Comparison of ENCODE assay signal across 25 cellular contexts in the genomic region with DNA sequence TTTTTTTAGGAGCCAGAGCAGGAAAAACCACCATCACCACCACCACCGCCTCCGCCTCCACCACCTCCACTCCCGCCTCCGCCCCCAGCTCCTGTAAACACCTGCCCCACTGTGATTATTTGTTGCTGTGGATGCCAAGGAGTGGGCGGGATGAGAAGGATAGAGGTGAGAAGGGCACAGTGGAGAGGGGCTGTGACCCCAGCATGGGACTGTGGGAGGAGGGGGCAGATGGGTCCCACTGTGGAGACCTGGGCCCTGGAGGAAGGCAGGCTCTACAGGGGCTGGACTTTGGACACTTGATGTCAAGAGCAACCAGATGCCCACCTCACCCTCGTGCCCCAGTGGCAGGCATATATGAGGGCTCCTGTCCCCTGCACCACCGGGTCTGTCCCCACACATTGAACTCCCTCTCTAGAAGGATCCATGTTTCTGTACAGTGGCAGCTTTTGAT. TPM values are rescaled to one million over a fixed set of nuclear protein-coding genes. Genes with fewer than 3 reads are reported as not detected.
A peak's percentile ranks its signal among the peaks of the same experiment; 100 is the strongest.
DNase-seq lines count a peak whose midpoint lies in the region; ATAC-seq and TF ChIP-seq lines count a peak whose summit lies in the region.
"Had no signal": no experiment of that assay in that cellular context is flagged by ENCODE, and none has a peak within 500 bp of the region (broad histone marks: within the 10 kb centered on the region; RNA-seq: fewer than 3 reads in every experiment).

No MANE protein-coding gene starts in this region.

- no peak overlapping the region for H3K23ac ChIP-seq in trophoblast cell (ENCODE audit: low read length)

- no peak overlapping the region for H3K9ac ChIP-seq in trophoblast cell (ENCODE audit: low read length)

- no peaks in the 10 kb centered on the region for H3K36me3 Mint-ChIP-seq in MCF 10A (ENCODE audit: insufficient read depth, unreplicated experiment)
- H3K36me3 Mint-ChIP-seq: CD14-positive monocyte had no signal

- H3K4me2 ChIP-seq in trophoblast cell (ENCODE audit: low read length) = no peak overlapping the region

- CTCF ChIA-PET in MCF 10A (lab: Yijun Ruan, JAX) = interaction anchor here (0.6 kb wide), 1 partner anchor 83 kb away, joined by 4 read pairs; no protein-coding TSS in a partner anchor

- H3K27ac Mint-ChIP-seq in MCF 10A (ENCODE audit: low read depth, unreplicated experiment) = no peak overlapping the region
- H3K27ac Mint-ChIP-seq: CD14-positive monocyte had no signal

- H3K27me3 ChIP-seq in breast epithelium (no peaks in the 10 kb centered on the region), trophoblast cell (ENCODE audit: insufficient read depth, low read length) (no peaks in the 10 kb centered on the region), upper lobe of right lung (no peaks in the 10 kb centered on the region), uterus (no peaks in the 10 kb centered on the region)

- H4K12ac ChIP-seq in trophoblast cell (ENCODE audit: low read depth, low read length) = no peak overlapping the region

- no peak overlapping the region for H3K18ac ChIP-seq in trophoblast cell (ENCODE audit: low read length)

- no peaks in the 10 kb centered on the region for H3K27me3 Mint-ChIP-seq in MCF 10A (ENCODE audit: insufficient read depth, unreplicated experiment)

- H3K27ac ChIP-seq in breast epithelium (peak overlapping the region; percentile 62 to 68), trophoblast cell (ENCODE audit: low read depth, low read length) (no peak overlapping the region), upper lobe of right lung (no peak overlapping the region), uterus (no peak overlapping the region)

- peak overlapping the region; percentile 2 for H2BK120ac ChIP-seq in trophoblast cell (ENCODE audit: insufficient read depth, low read length, poor library complexity)

- H2AFZ ChIP-seq in trophoblast cell (ENCODE audit: insufficient read depth, low read length, poor library complexity) = no peak overlapping the region

- TF ChIP-seq POLR2A in breast epithelium (IDR thresholded peaks at IDR 0.05) (no peak), uterus (IDR thresholded peaks at IDR 0.05) (no peak)

- DNase-seq in breast epithelium (ENCODE audit: low spot score in 2 of 2) (peak in 1 of 2 donors; percentile 47), MCF 10A (ENCODE audit: unreplicated experiment) (no peak), left lobe of liver (ENCODE audit: low spot score) (peak; percentile 42), trophoblast cell (peak in 1 of 2 donors; percentile 40), upper lobe of right lung (peak; percentile 32), HPDE6-E6E7 (ENCODE audit: extremely low spot score) (no peak), uterus (no peak)
- DNase-seq in activated CD4-positive, alpha-beta T cell treated with anti-CD3 and anti-CD28 coated beads, Interleukin-2, amount 50 U/mL, for 48 hours = no peak
- DNase-seq: 8988T, DMS 273 treated with DMSO at 0.1 percent for 48 hours, DND-41, H7, Karpas-422, MM.1S, NCI-H1092, NCI-H1436 treated with DMSO at 0.1 percent for 48 hours, NCI-H2081 treated with DMSO at 0.1 percent for 48 hours, NCI-H510A, NCI-H748 treated with DMSO at 0.1 percent for 48 hours, OCI-M1, RPMI8226, SIG-M5 had no signal

- no peaks in the 10 kb centered on the region for H3K9me3 Mint-ChIP-seq in MCF 10A (ENCODE audit: unreplicated experiment)
- H3K9me3 Mint-ChIP-seq: CD14-positive monocyte had no signal

- peaks cover 5% of the 10 kb centered on the region for H3K4me1 Mint-ChIP-seq in MCF 10A (ENCODE audit: insufficient read depth, unreplicated experiment)

- no peak overlapping the region for H4K8ac ChIP-seq in trophoblast cell (ENCODE audit: low read depth, low read length)

- H3K4me3 Mint-ChIP-seq in MCF 10A (ENCODE audit: unreplicated experiment) = no peak overlapping the region
- H3K4me3 Mint-ChIP-seq: CD14-positive monocyte had no signal

- H3K79me1 ChIP-seq in trophoblast cell (ENCODE audit: low read length) = peaks cover 28% of the 10 kb centered on the region

- H3K4me1 ChIP-seq in breast epithelium = no peaks in the 10 kb centered on the region
- peaks cover 31 to 39% of the 10 kb centered on the region in 2 experiments for H3K4me1 ChIP-seq in trophoblast cell (ENCODE audit: control insufficient read depth in 1 of 2, insufficient read depth in 2 of 2, low read length in 2 of 2)
- H3K4me1 ChIP-seq in upper lobe of right lung = no peaks in the 10 kb centered on the region
- no peaks in the 10 kb centered on the region for H3K4me1 ChIP-seq in uterus

- no peak overlapping the region for H3K4ac ChIP-seq in trophoblast cell (ENCODE audit: low read depth, low read length)

- H3K36me3 ChIP-seq in breast epithelium (no peaks in the 10 kb centered on the region), trophoblast cell (ENCODE audit: control insufficient read depth in 1 of 2, insufficient read depth in 2 of 2, low read length in 2 of 2) (no peaks in the 10 kb centered on the region), upper lobe of right lung (no peaks in the 10 kb centered on the region), uterus (no peaks in the 10 kb centered on the region)

- no peak overlapping the region for H3K14ac ChIP-seq in trophoblast cell (ENCODE audit: low read length)

- TF ChIP-seq CTCF in breast epithelium (IDR thresholded peaks at IDR 0.05) = no peak
- no peak for TF ChIP-seq CTCF in MCF 10A (IDR thresholded peaks at IDR 0.05; ENCODE audit: unreplicated experiment)
- TF ChIP-seq CTCF in upper lobe of right lung (IDR thresholded peaks at IDR 0.05) = no peak
- no peak for TF ChIP-seq CTCF in uterus (IDR thresholded peaks at IDR 0.05)

- intact Hi-C loops in breast epithelium (cut with DNase I; ENCODE audit: low total_unique reads) = no loop called here
- intact Hi-C loops in MCF 10A (cut with micrococcal nuclease) = no loop called here
- intact Hi-C loops in upper lobe of right lung (cut with DNase I) = no loop called here
- intact Hi-C loops in uterus (cut with DNase I; ENCODE audit: low total_unique reads) = no loop called here

- H2BK12ac ChIP-seq in trophoblast cell (ENCODE audit: low read length) = no peak overlapping the region

- H2AK5ac ChIP-seq in trophoblast cell (ENCODE audit: low read length) = no peak overlapping the region

- POLR2A ChIA-PET in MCF 10A (lab: Yijun Ruan, JAX) = no interaction called here

- H3K4me3 ChIP-seq in breast epithelium (no peak overlapping the region), trophoblast cell (ENCODE audit: low read depth, low read length) (no peak overlapping the region), upper lobe of right lung (no peak overlapping the region), uterus (no peak overlapping the region)

- peak overlapping the region; percentile 45 for H4K91ac ChIP-seq in trophoblast cell (ENCODE audit: low read depth, low read length)

- no TSS peak for BruUV-seq in MCF 10A (replicated peaks; lab: Mats Ljungman, UMichigan)

- H3K9me3 ChIP-seq in breast epithelium (no peaks in the 10 kb centered on the region), trophoblast cell (ENCODE audit: insufficient read depth, low read depth, low read length) (no peaks in the 10 kb centered on the region), upper lobe of right lung (no peaks in the 10 kb centered on the region), uterus (no peaks in the 10 kb centered on the region)

- no peak overlapping the region for H2BK5ac ChIP-seq in trophoblast cell (ENCODE audit: low read depth, low read length, poor library complexity)

- ATAC-seq in left lobe of liver (no peak), upper lobe of right lung (no peak)

- no CpG with 5 or more reads among the region's 7 CpGs for WGBS in trophoblast cell (ENCODE audit: extremely low coverage, insufficient coverage, insufficient read length)

- peaks cover 3% of the 10 kb centered on the region for H3K79me2 ChIP-seq in trophoblast cell (ENCODE audit: control insufficient read depth, insufficient read depth, low read length, poor library complexity)

RNA-seq across cellular contexts. Expression of a gene that starts 24.7 kb away (rescaled TPM):
- total RNA-seq in breast epithelium (under 1 TPM in 1 of 3 donors, not detected in 2; 0.15 TPM), MCF 10A (2022) (not detected in 2 replicates), left lobe of liver (not detected), upper lobe of right lung (not detected), uterus (under 1 TPM in 1 of 4 donors, not detected in 3; 0.27 TPM)
- 0.03 and 0.12 TPM in 2 replicates for polyA plus RNA-seq in trophoblast cell (2013)
- total RNA-seq: G401, H7 had no signal
- polyA plus RNA-seq: AG04450, CD14-positive monocyte had no signal

Comparison
In these comparisons a context has a peak if more than half of its experiments do, and no peak if none do; other contexts are left out.
1. DNase-seq: peak in left lobe of liver (single experiment) and upper lobe of right lung (single experiment); none in MCF 10A (single experiment), HPDE6-E6E7 (single experiment), activated CD4-positive, alpha-beta T cell treated with anti-CD3 and anti-CD28 coated beads, Interleukin-2, amount 50 U/mL, for 48 hours (0 of 2) and uterus (0 of 2).
2. H3K27ac ChIP-seq: peak in breast epithelium (2 of 2); none in trophoblast cell (single experiment), upper lobe of right lung (single experiment) and uterus (0 of 2).